17 cellular contexts compared by ENCODE assay signal in genomic region chr10:44745920-44746319, GRCh38.
"Had no signal": no experiment of that assay in that cellular context is flagged by ENCODE, and none has a peak within 500 bp of the region (broad histone marks: within the 10 kb centered on the region; RNA-seq: fewer than 3 reads in every experiment).

No MANE protein-coding gene starts in this region.

- H3K4me2 ChIP-seq: neural progenitor cell had no signal

- H3K27me3 ChIP-seq: adrenal gland, cardiac muscle cell, neural progenitor cell, tibial nerve, vagina had no signal

- H3K27me3 Mint-ChIP-seq: activated CD8-positive, alpha-beta memory T cell treated with anti-CD3 and anti-CD28 coated beads, Interleukin-2, amount 10 ng/mL, durations not matched to agents 7 days and 5 days; stimulated activated memory B cell treated with anti-CD40 and anti-IgM and Interleukin-4, amounts not matched to agents 10 μg/mL and 1 μg/mL and 100 μg/mL, for 72 hours had no signal

- H3K36me3 ChIP-seq: adrenal gland, cardiac muscle cell, lower lobe of right lung, neural progenitor cell, tibial nerve, vagina had no signal

- H3K36me3 Mint-ChIP-seq: activated CD8-positive, alpha-beta memory T cell treated with anti-CD3 and anti-CD28 coated beads, Interleukin-2, amount 10 ng/mL, durations not matched to agents 7 days and 5 days; activated naive CD4-positive, alpha-beta T cell treated with anti-CD3 and anti-CD28 coated beads, Interleukin-2, amount 50 U/mL, for 24 hours; mesothelial cell of epicardium; neural progenitor cell; stimulated activated memory B cell treated with anti-CD40 and anti-IgM and Interleukin-4, amounts not matched to agents 10 μg/mL and 1 μg/mL and 100 μg/mL, for 72 hours had no signal

- H3K27ac Mint-ChIP-seq: activated CD8-positive, alpha-beta memory T cell treated with anti-CD3 and anti-CD28 coated beads, Interleukin-2, amount 10 ng/mL, durations not matched to agents 7 days and 5 days; activated naive CD4-positive, alpha-beta T cell treated with anti-CD3 and anti-CD28 coated beads, Interleukin-2, amount 50 U/mL, for 24 hours; mesothelial cell of epicardium; neural progenitor cell; stimulated activated memory B cell treated with anti-CD40 and anti-IgM and Interleukin-4, amounts not matched to agents 10 μg/mL and 1 μg/mL and 100 μg/mL, for 72 hours had no signal

- H3K79me2 ChIP-seq: parathyroid adenoma had no signal

- H3K9ac ChIP-seq: neural progenitor cell, parathyroid adenoma had no signal

- ATAC-seq: activated CD8-positive, alpha-beta memory T cell treated with anti-CD3 and anti-CD28 coated beads, Interleukin-2, amount 10 ng/mL, durations not matched to agents 7 days and 5 days; esophagus mucosa; lower lobe of right lung; stimulated activated memory B cell treated with anti-CD40 and anti-IgM and Interleukin-4, amounts not matched to agents 10 μg/mL and 1 μg/mL and 100 μg/mL, for 72 hours had no signal

- H3K4me3 ChIP-seq: adrenal gland, cardiac muscle cell, dorsolateral prefrontal cortex, lower lobe of right lung, neural progenitor cell, tibial nerve, vagina had no signal

- H3K4me1 Mint-ChIP-seq: activated CD8-positive, alpha-beta memory T cell treated with anti-CD3 and anti-CD28 coated beads, Interleukin-2, amount 10 ng/mL, durations not matched to agents 7 days and 5 days; activated naive CD4-positive, alpha-beta T cell treated with anti-CD3 and anti-CD28 coated beads, Interleukin-2, amount 50 U/mL, for 24 hours; neural progenitor cell; stimulated activated memory B cell treated with anti-CD40 and anti-IgM and Interleukin-4, amounts not matched to agents 10 μg/mL and 1 μg/mL and 100 μg/mL, for 72 hours had no signal

- DNase-seq: activated CD4-positive, alpha-beta T cell treated with anti-CD3 and anti-CD28 coated beads, Interleukin-2, amount 50 U/mL, for 4 hours; activated CD4-positive, CD25-positive, alpha-beta regulatory T cell treated with anti-CD3 and anti-CD28 coated beads, Interleukin-2, amount 50 U/mL, for 72 hours; activated CD8-positive, alpha-beta memory T cell treated with anti-CD3 and anti-CD28 coated beads, Interleukin-2, amount 10 ng/mL, durations not matched to agents 7 days and 5 days; activated T-cell treated with anti-CD3 and anti-CD28 coated beads, Interleukin-2, amount 50 U/mL, for 1 hour; adrenal gland; dorsolateral prefrontal cortex; lower lobe of right lung; T-helper 9 cell had no signal

- H2AFZ ChIP-seq: neural progenitor cell, parathyroid adenoma had no signal

- H3K9me3 ChIP-seq: adrenal gland, lower lobe of right lung, vagina had no signal

- H3K4me3 Mint-ChIP-seq: activated CD8-positive, alpha-beta memory T cell treated with anti-CD3 and anti-CD28 coated beads, Interleukin-2, amount 10 ng/mL, durations not matched to agents 7 days and 5 days; activated naive CD4-positive, alpha-beta T cell treated with anti-CD3 and anti-CD28 coated beads, Interleukin-2, amount 50 U/mL, for 24 hours; mesothelial cell of epicardium; neural progenitor cell; stimulated activated memory B cell treated with anti-CD40 and anti-IgM and Interleukin-4, amounts not matched to agents 10 μg/mL and 1 μg/mL and 100 μg/mL, for 72 hours had no signal

- H3K9me3 Mint-ChIP-seq: activated naive CD4-positive, alpha-beta T cell treated with anti-CD3 and anti-CD28 coated beads, Interleukin-2, amount 50 U/mL, for 24 hours had no signal

- H3K27ac ChIP-seq: adrenal gland, cardiac muscle cell, dorsolateral prefrontal cortex, lower lobe of right lung, neural progenitor cell, parathyroid adenoma, tibial nerve, vagina had no signal

- H3K4me1 ChIP-seq: adrenal gland, lower lobe of right lung, neural progenitor cell, parathyroid adenoma, tibial nerve, vagina had no signal
